In the genomic region with DNA sequence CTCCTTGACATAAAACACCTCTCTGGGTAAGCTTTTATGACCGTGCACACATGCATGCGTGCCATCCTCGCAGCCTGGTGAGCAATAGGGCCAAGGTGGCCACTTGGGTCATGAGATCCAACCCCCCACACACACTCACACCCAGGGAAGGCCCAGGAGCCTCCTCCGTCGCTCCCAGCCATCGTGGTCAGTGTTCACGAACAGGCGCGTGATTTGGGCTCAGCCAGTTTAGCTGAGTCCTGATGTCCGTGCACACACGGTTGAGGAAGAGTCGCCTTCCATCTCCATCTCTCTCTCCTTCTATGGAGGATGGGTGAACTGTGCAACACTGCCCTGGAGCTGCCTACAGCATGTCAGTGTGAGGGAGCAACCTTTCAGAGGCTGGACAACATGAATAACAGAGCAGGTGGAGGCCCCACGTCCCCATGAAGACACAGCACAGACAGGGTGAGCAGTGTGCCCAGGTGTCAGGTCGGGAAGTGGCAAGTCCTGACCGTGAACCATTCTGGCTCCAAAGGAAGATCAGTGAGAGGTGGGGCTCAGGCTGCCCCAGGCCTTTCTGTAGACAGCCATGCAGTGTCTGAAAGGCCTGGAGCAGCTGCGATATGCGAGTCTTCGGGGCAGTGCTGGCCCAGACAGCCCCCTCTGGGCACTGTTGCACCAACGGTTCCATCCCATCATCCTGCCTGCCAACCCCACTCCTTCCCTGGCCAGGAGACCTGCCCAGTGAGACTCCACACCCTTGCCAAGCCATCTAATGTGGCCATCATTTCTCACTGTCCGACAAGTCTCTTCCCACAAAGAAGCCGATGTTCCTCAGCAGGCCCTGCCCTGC, we compare ENCODE assay signal across 1 cellular context.
TF ChIP-seq lines count a peak whose summit lies in the region.

No MANE protein-coding gene starts in this region.

TF ChIP-seq in H1, 55 proteins besides CTCF, POLR2A, EP300 and RAD21 (continued from another document):
- TF ChIP-seq TEAD4 (IDR thresholded peaks at IDR 0.05; ENCODE audit: low read depth, low read length) (no peak), ASH2L (IDR thresholded peaks at IDR 0.05; ENCODE audit: low read length) (no peak), ZNF274 (IDR thresholded peaks at IDR 0.05; ENCODE audit: borderline replicate concordance, extremely low read depth, low read length) (no peak), SP4 (IDR thresholded peaks at IDR 0.05; ENCODE audit: low read length) (no peak), HDAC2 (IDR thresholded peaks at IDR 0.05; ENCODE audit: borderline replicate concordance in 1 of 2, low read depth in 2 of 2, low read length in 2 of 2) (no peak), RXRA (IDR thresholded peaks at IDR 0.05; ENCODE audit: insufficient read depth, low read depth, low read length) (no peak), ATF2 (IDR thresholded peaks at IDR 0.05; ENCODE audit: low read length) (no peak), KDM4A (IDR thresholded peaks at IDR 0.05; ENCODE audit: low read depth, low read length, severe bottlenecking) (no peak), RBBP5 (IDR thresholded peaks at IDR 0.05; ENCODE audit: borderline replicate concordance, low read depth, low read length) (no peak), SIRT6 (IDR thresholded peaks at IDR 0.05; ENCODE audit: low read length) (no peak), GABPA (IDR thresholded peaks at IDR 0.05; ENCODE audit: borderline replicate concordance, insufficient read depth, low read length) (no peak), NRF1 (IDR thresholded peaks at IDR 0.05; ENCODE audit: low read depth, low read length) (no peak)
TF ChIP-seq in H1: peak in this region for 0.
